In genomic region chr5:113224605-113225065, GRCh38 we compare ENCODE assay signal across 1 cellular context.
A peak's percentile ranks its signal among the peaks of the same experiment; 100 is the strongest.
TF ChIP-seq lines count a peak whose summit lies in the region.

No MANE protein-coding gene starts in this region.

TF ChIP-seq in liver, 16 proteins besides CTCF, POLR2A, EP300 and RAD21 (continued from another document):
- TF ChIP-seq REST (IDR thresholded peaks at IDR 0.05) (no peak), RXRA (IDR thresholded peaks at IDR 0.05) (peak; percentile 50 to 77), TAF1 (conservative IDR thresholded peaks at IDR 0.05) (no peak), ZBTB33 (IDR thresholded peaks at IDR 0.05) (no peak), GABPA (IDR thresholded peaks at IDR 0.05 in 1 of 2, conservative IDR thresholded peaks at IDR 0.05 in 1 of 2) (no peak), HNF4A (conservative IDR thresholded peaks at IDR 0.05) (peak; percentile 33 to 49), NR2F2 (IDR thresholded peaks at IDR 0.05) (no peak), SP1 (IDR thresholded peaks at IDR 0.05) (peak; percentile 58), MAX (IDR thresholded peaks at IDR 0.05) (no peak)
